Comparison of ENCODE assay signal across 2 cellular contexts in the genomic region with DNA sequence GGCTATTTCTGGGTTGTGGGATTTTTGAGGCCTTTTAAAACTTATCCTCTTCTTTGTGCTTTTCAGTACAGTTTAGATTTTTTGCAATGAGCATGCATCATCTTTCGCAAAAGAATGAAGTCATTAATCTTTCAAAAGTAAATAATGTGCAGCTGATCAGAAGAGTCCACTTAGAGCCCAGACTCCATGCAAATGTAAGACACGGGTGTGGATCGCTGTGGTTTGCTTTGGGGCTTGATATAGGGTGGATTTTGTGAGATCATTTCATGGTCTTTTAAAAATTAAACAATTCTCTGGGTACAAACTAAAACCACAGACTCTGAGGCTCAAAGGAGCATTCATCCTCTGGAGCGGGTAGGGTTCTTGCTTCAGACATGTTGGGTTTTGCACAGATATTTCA.
TF ChIP-seq lines count a peak whose summit lies in the region.

No MANE protein-coding gene starts in this region.

TF ChIP-seq in IMR-90, 13 proteins besides CTCF, POLR2A, EP300 and RAD21:
- TF ChIP-seq, protein P1, sequence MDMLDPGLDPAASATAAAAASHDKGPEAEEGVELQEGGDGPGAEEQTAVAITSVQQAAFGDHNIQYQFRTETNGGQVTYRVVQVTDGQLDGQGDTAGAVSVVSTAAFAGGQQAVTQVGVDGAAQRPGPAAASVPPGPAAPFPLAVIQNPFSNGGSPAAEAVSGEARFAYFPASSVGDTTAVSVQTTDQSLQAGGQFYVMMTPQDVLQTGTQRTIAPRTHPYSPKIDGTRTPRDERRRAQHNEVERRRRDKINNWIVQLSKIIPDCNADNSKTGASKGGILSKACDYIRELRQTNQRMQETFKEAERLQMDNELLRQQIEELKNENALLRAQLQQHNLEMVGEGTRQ (IDR thresholded peaks at IDR 0.05; ENCODE audit: low read depth, low read length) = no peak
- TF ChIP-seq SMC3 (IDR thresholded peaks at IDR 0.05; ENCODE audit: low read depth, low read length) (no peak), MAFK (IDR thresholded peaks at IDR 0.05; ENCODE audit: low read depth, low read length) (no peak), NFE2L2 (IDR thresholded peaks at IDR 0.05; ENCODE audit: low read depth, low read length) (no peak), RCOR1 (IDR thresholded peaks at IDR 0.05; ENCODE audit: insufficient replicate concordance, low read length) (no peak), MXI1 (IDR thresholded peaks at IDR 0.05; ENCODE audit: borderline replicate concordance, low read depth, low read length) (no peak), RFX5 (IDR thresholded peaks at IDR 0.05; ENCODE audit: low read depth, low read length) (no peak), CHD1 (IDR thresholded peaks at IDR 0.05; ENCODE audit: low read depth, low read length) (no peak), MAZ (IDR thresholded peaks at IDR 0.05; ENCODE audit: borderline replicate concordance, low read depth, low read length) (no peak), CEBPB (IDR thresholded peaks at IDR 0.05; ENCODE audit: low read depth, low read length) (no peak)
- TF ChIP-seq, protein P2, sequence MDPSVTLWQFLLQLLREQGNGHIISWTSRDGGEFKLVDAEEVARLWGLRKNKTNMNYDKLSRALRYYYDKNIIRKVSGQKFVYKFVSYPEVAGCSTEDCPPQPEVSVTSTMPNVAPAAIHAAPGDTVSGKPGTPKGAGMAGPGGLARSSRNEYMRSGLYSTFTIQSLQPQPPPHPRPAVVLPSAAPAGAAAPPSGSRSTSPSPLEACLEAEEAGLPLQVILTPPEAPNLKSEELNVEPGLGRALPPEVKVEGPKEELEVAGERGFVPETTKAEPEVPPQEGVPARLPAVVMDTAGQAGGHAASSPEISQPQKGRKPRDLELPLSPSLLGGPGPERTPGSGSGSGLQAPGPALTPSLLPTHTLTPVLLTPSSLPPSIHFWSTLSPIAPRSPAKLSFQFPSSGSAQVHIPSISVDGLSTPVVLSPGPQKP (IDR thresholded peaks at IDR 0.05; ENCODE audit: borderline replicate concordance, low read depth, low read length) = no peak

TF ChIP-seq in K562, 482 proteins besides CTCF, POLR2A, EP300 and RAD21:
- TF ChIP-seq SREBF1 (IDR thresholded peaks at IDR 0.05; ENCODE audit: borderline replicate concordance, low read depth, low read length) (no peak), MYBL2 (IDR thresholded peaks at IDR 0.05; ENCODE audit: low read depth) (no peak), MYBL2 (CRISPR knock-in tag; IDR thresholded peaks at IDR 0.05; ENCODE audit: borderline replicate concordance) (no peak), POLR3G (IDR thresholded peaks at IDR 0.05; ENCODE audit: extremely low read depth, insufficient read length, insufficient replicate concordance) (no peak), ZNF584 (CRISPR knock-in tag; IDR thresholded peaks at IDR 0.05; ENCODE audit: low read depth) (0 out of 2 replicates have a peak, but pooled peaks have one; percentile 11), DPF2 (IDR thresholded peaks at IDR 0.05) (no peak), GATAD2A (IDR thresholded peaks at IDR 0.05) (no peak)
- TF ChIP-seq, protein P3, sequence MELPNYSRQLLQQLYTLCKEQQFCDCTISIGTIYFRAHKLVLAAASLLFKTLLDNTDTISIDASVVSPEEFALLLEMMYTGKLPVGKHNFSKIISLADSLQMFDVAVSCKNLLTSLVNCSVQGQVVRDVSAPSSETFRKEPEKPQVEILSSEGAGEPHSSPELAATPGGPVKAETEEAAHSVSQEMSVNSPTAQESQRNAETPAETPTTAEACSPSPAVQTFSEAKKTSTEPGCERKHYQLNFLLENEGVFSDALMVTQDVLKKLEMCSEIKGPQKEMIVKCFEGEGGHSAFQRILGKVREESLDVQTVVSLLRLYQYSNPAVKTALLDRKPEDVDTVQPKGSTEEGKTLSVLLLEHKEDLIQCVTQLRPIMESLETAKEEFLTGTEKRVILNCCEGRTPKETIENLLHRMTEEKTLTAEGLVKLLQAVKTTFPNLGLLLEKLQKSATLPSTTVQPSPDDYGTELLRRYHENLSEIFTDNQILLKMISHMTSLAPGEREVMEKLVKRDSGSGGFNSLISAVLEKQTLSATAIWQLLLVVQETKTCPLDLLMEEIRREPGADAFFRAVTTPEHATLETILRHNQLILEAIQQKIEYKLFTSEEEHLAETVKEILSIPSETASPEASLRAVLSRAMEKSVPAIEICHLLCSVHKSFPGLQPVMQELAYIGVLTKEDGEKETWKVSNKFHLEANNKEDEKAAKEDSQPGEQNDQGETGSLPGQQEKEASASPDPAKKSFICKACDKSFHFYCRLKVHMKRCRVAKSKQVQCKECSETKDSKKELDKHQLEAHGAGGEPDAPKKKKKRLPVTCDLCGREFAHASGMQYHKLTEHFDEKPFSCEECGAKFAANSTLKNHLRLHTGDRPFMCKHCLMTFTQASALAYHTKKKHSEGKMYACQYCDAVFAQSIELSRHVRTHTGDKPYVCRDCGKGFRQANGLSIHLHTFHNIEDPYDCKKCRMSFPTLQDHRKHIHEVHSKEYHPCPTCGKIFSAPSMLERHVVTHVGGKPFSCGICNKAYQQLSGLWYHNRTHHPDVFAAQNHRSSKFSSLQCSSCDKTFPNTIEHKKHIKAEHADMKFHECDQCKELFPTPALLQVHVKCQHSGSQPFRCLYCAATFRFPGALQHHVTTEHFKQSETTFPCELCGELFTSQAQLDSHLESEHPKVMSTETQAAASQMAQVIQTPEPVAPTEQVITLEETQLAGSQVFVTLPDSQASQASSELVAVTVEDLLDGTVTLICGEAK (IDR thresholded peaks at IDR 0.05) = no peak
- TF ChIP-seq, protein P3 (CRISPR knock-in tag; IDR thresholded peaks at IDR 0.05) = no peak
